Comparison of ENCODE assay signal across 11 cellular contexts in the genomic region with DNA sequence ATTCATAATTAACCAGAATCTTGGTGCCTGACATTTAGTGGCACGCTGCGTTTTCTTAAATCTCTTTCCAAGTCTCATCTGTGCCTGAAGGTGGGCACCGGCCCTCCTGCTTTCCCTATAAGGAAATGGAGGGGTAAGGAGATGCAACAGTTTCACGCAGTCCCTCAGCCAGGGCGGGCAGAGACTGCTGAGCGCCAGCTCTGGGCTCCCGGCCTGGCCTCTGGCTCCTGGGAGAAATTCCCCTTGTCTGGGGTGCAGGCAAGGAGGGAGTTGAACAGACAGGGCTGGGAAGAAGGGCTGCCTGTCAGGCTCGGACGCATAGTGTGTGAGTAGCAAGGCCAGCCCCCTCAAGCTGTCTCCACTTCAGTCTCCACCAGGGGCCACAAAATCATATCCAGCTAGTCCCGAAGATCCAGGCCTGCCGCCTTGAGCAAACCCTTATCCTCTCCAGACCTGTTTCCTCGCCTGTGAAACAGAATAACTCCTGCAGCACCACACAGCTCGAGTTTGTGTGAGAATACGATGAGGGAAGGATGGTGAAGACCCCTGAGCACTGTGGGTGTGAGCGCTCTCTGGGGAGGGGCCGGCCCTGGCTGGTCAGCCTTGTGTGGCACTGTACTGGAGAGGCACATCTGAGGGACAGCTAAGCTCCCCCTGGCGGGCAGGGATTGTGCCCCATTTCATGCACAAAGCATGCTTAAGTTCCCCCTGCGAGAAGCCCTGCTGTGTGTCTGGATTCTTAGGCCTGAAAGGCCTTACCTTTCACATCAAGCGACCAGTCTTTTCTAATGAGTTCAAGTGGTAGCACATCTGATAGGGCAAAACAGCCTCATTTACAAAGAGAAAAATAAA. TPM values are rescaled to one million over a fixed set of nuclear protein-coding genes. Genes with fewer than 3 reads are reported as not detected.
DNase-seq lines count a peak whose midpoint lies in the region; ATAC-seq lines count a peak whose summit lies in the region.
"Had no signal": no experiment of that assay in that cellular context is flagged by ENCODE, and none has a peak within 500 bp of the region (broad histone marks: within the 10 kb centered on the region; RNA-seq: fewer than 3 reads in every experiment).

No MANE protein-coding gene starts in this region.

- peak overlapping the region; percentile 27 for H3K9ac ChIP-seq in mesendoderm (ENCODE audit: low read length)

- no peak overlapping the region for H3K27ac ChIP-seq in mesendoderm (ENCODE audit: low read depth, low read length)

- no CpG with 5 or more reads among the region's 19 CpGs for WGBS in mesendoderm (ENCODE audit: extremely low coverage, insufficient coverage, low lambda C conversion rate)

- peak overlapping the region; percentile 53 for H3K56ac ChIP-seq in mesendoderm (ENCODE audit: low read length)

- H3K36me3 Mint-ChIP-seq in activated naive CD8-positive, alpha-beta T cell treated with anti-CD3 and anti-CD28 coated beads, Interleukin-2, amount 50 U/mL, for 24 hours (ENCODE audit: low read depth), result no peaks in the 10 kb centered on the region
- no peaks in the 10 kb centered on the region for H3K36me3 Mint-ChIP-seq in T-helper 2 cell treated with Interferon-gamma antibody and Interleukin-4, amounts not matched to agents 5 μg/mL and 100 μg/mL, for 36 hours (ENCODE audit: low read depth)
- H3K36me3 Mint-ChIP-seq: naive B cell had no signal

- no peaks in the 10 kb centered on the region for H3K9me3 Mint-ChIP-seq in activated naive CD8-positive, alpha-beta T cell treated with anti-CD3 and anti-CD28 coated beads, Interleukin-2, amount 50 U/mL, for 24 hours
- H3K9me3 Mint-ChIP-seq in T-helper 2 cell treated with Interferon-gamma antibody and Interleukin-4, amounts not matched to agents 5 μg/mL and 100 μg/mL, for 36 hours, result no peaks in the 10 kb centered on the region
- H3K9me3 Mint-ChIP-seq: HFFc6, naive B cell had no signal

- no peak for ATAC-seq in activated naive CD8-positive, alpha-beta T cell treated with anti-CD3 and anti-CD28 coated beads, Interleukin-2, amount 50 U/mL, for 24 hours

- H3K36me3 ChIP-seq in mesendoderm (ENCODE audit: control insufficient read depth, insufficient read depth, low read length), result no peaks in the 10 kb centered on the region

- no peak overlapping the region for H4K5ac ChIP-seq in mesendoderm (ENCODE audit: low read length)

- no peaks in the 10 kb centered on the region for H3K27me3 Mint-ChIP-seq in activated naive CD8-positive, alpha-beta T cell treated with anti-CD3 and anti-CD28 coated beads, Interleukin-2, amount 50 U/mL, for 24 hours
- no peaks in the 10 kb centered on the region for H3K27me3 Mint-ChIP-seq in T-helper 2 cell treated with Interferon-gamma antibody and Interleukin-4, amounts not matched to agents 5 μg/mL and 100 μg/mL, for 36 hours (ENCODE audit: low read depth)

- H2BK120ac ChIP-seq in mesendoderm (ENCODE audit: low read depth, low read length), result no peak overlapping the region

- H3K79me1 ChIP-seq in mesendoderm (ENCODE audit: low read length), result no peaks in the 10 kb centered on the region

- peaks cover 3% of the 10 kb centered on the region for H3K4me1 ChIP-seq in mesendoderm (ENCODE audit: control insufficient read depth, low read depth, low read length)

- no peak overlapping the region for H2BK5ac ChIP-seq in mesendoderm (ENCODE audit: low read length)

- no peak overlapping the region for H3K27ac Mint-ChIP-seq in activated naive CD8-positive, alpha-beta T cell treated with anti-CD3 and anti-CD28 coated beads, Interleukin-2, amount 50 U/mL, for 24 hours
- H3K27ac Mint-ChIP-seq in T-helper 2 cell treated with Interferon-gamma antibody and Interleukin-4, amounts not matched to agents 5 μg/mL and 100 μg/mL, for 36 hours, result no peak overlapping the region
- H3K27ac Mint-ChIP-seq: HFFc6, naive B cell had no signal

- H3K4me1 Mint-ChIP-seq in activated naive CD8-positive, alpha-beta T cell treated with anti-CD3 and anti-CD28 coated beads, Interleukin-2, amount 50 U/mL, for 24 hours, result no peaks in the 10 kb centered on the region
- no peaks in the 10 kb centered on the region for H3K4me1 Mint-ChIP-seq in T-helper 2 cell treated with Interferon-gamma antibody and Interleukin-4, amounts not matched to agents 5 μg/mL and 100 μg/mL, for 36 hours (ENCODE audit: low read depth)
- H3K4me1 Mint-ChIP-seq: naive B cell had no signal

- no peak overlapping the region for H3K4ac ChIP-seq in mesendoderm (ENCODE audit: low read depth, low read length)

- no peaks in the 10 kb centered on the region for H3K79me2 ChIP-seq in mesendoderm (ENCODE audit: control insufficient read depth, insufficient read depth, low read length)

- H4K8ac ChIP-seq in mesendoderm (ENCODE audit: low read depth, low read length), result no peak overlapping the region

- no peaks in the 10 kb centered on the region for H3K27me3 ChIP-seq in mesendoderm (ENCODE audit: insufficient read depth, low read length, poor library complexity)

- H2BK15ac ChIP-seq in mesendoderm (replicated peaks; ENCODE audit: low read depth), result no peak overlapping the region

- no peak overlapping the region for H3K4me3 Mint-ChIP-seq in activated naive CD8-positive, alpha-beta T cell treated with anti-CD3 and anti-CD28 coated beads, Interleukin-2, amount 50 U/mL, for 24 hours
- no peak overlapping the region for H3K4me3 Mint-ChIP-seq in T-helper 2 cell treated with Interferon-gamma antibody and Interleukin-4, amounts not matched to agents 5 μg/mL and 100 μg/mL, for 36 hours
- H3K4me3 Mint-ChIP-seq: HFFc6, naive B cell had no signal

- H2AK5ac ChIP-seq in mesendoderm (ENCODE audit: low read length), result no peak overlapping the region

- H3K4me2 ChIP-seq in mesendoderm (ENCODE audit: low read length), result no peak overlapping the region

- H3K4me3 ChIP-seq in Jurkat, Clone E6-1 (ENCODE audit: low read length), result no peak overlapping the region
- no peak overlapping the region for H3K4me3 ChIP-seq in mesendoderm (ENCODE audit: low read length)

- no peak overlapping the region for H3K18ac ChIP-seq in mesendoderm (ENCODE audit: low read length)

- DNase-seq in DMS 273 treated with DMSO at 0.1 percent for 48 hours (lab: John Stamatoyannopoulos, UW) (peak; percentile 5), amniotic epithelial cell (ENCODE audit: low read depth) (peak; percentile 40), mesendoderm (peak; percentile 90), activated gamma-delta T cell (lab: John Stamatoyannopoulos, UW) (no peak)
- peak; percentile 7 for DNase-seq in Jurkat, Clone E6-1 (ENCODE audit: low read depth, low spot score)
- no peak for DNase-seq in activated naive CD8-positive, alpha-beta T cell treated with anti-CD3 and anti-CD28 coated beads, Interleukin-2, amount 50 U/mL, for 24 hours
- no peak for DNase-seq in T-helper 2 cell treated with Interferon-gamma antibody and Interleukin-4, amounts not matched to agents 5 μg/mL and 100 μg/mL, for 36 hours (ENCODE audit: low spot score)
- no peak for DNase-seq in activated CD4-positive, alpha-beta T cell treated with anti-CD3 and anti-CD28 coated beads, Interleukin-2, amount 50 U/mL, for 1 hour
- DNase-seq: HFFc6, naive B cell, NCI-H1105 had no signal

- H3K23ac ChIP-seq in mesendoderm (ENCODE audit: low read length), result peak overlapping the region; percentile 50

RNA-seq across cellular contexts. Expression of a gene that starts 33.8 kb away (rescaled TPM):
- 3.1 TPM for polyA plus RNA-seq in Jurkat, Clone E6-1 (2012; ENCODE audit: insufficient read depth, insufficient read length)
- polyA plus RNA-seq in mesendoderm (2013, experiment 1 of 2), result 27.6 TPM
- 27.4 TPM for polyA plus RNA-seq in mesendoderm (2013, experiment 2 of 2)

Comparison
In these comparisons a context has a peak if more than half of its experiments do, and no peak if none do; other contexts are left out.
1. DNase-seq: peak in DMS 273 treated with DMSO at 0.1 percent for 48 hours (single experiment), Jurkat, Clone E6-1 (single experiment), amniotic epithelial cell (single experiment) and mesendoderm (single experiment); none in activated naive CD8-positive, alpha-beta T cell treated with anti-CD3 and anti-CD28 coated beads, Interleukin-2, amount 50 U/mL, for 24 hours (single experiment), T-helper 2 cell treated with Interferon-gamma antibody and Interleukin-4, amounts not matched to agents 5 μg/mL and 100 μg/mL, for 36 hours (single experiment), activated gamma-delta T cell (single experiment) and activated CD4-positive, alpha-beta T cell treated with anti-CD3 and anti-CD28 coated beads, Interleukin-2, amount 50 U/mL, for 1 hour (single experiment).